ENCODE assay signal across 8 cellular contexts in the genomic region with DNA sequence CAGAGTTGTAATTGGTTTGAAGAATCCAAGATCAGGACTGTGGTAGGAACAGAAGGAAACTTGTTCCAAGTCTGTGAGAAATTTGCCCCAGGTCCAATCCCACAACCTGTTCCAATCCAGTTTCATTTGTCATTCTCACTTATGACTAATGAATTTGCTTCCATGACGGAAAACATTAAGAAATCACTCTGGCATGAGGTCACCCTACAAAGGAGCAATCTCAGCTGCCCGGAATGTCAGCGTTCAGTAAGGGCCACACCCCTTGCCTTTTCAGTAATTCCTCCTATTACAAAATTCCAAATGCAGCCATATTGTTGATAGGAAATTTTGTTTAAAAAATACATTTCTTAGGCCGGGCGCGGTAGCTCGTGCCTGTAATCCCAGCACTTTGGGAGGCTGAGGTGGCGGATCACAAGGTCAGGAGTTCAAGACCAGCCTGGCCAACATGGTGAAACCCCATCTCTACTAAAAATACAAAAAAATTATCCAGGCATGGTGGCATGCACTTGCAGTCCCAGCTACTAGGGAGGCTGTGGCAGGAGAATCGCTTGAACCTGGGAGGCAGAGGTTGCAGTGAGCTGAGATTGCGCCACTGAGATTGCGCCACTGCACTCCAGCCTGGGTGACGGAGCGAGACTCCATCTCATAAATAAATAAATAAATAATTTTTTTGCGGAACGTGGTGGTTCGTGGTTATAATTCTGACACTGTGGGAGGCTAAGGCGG. TPM values are rescaled to one million over a fixed set of nuclear protein-coding genes. Genes with fewer than 3 reads are reported as not detected.
DNase-seq lines count a peak whose midpoint lies in the region; TF ChIP-seq lines count a peak whose summit lies in the region.
"Not testable (repeated sequence)": the region's sequence is repeated elsewhere in the genome, so short reads cannot be mapped to it uniquely, and the experiment has no call there.

No MANE protein-coding gene starts in this region.

- H3K9me3 ChIP-seq in adrenal gland (replicated peaks in 1 of 3); right atrium auricular region; smooth muscle cell (replicated peaks; ENCODE audit: low read depth): not testable (repeated sequence)

- not testable (repeated sequence) for H3K27me3 ChIP-seq in adrenal gland; right atrium auricular region; smooth muscle cell (ENCODE audit: low read depth)

- H3K36me3 ChIP-seq in adrenal gland (replicated peaks in 1 of 2); right atrium auricular region; smooth muscle cell (ENCODE audit: low read depth): not testable (repeated sequence)

- 67 to 84% (median 79%) methylated on average over 17 of the region's 17 CpGs for WGBS in adrenal gland, 4 donors
- 83% methylated on average over 17 of the region's 17 CpGs for WGBS in smooth muscle cell (ENCODE audit: low lambda C conversion rate)

- H3K27ac ChIP-seq in adrenal gland (peak overlapping the region in 2 of 5 donors; percentile 26 to 67), epithelial cell of prostate (peak overlapping the region; percentile 92), smooth muscle cell (ENCODE audit: low read depth) (peak overlapping the region; percentile 89)
- H3K27ac ChIP-seq in right atrium auricular region: not testable (repeated sequence)

- not testable (repeated sequence) for TF ChIP-seq POLR2A in adrenal gland (IDR thresholded peaks at IDR 0.05)

- H4K20me1 ChIP-seq in smooth muscle cell (ENCODE audit: low read depth): not testable (repeated sequence)

- not testable (repeated sequence) for H3K79me2 ChIP-seq in smooth muscle cell (ENCODE audit: low read depth)

- DNase-seq in AG08395 (ENCODE audit: low spot score): peak; percentile 93
- DNase-seq in HCEC 1CT: peak; percentile 99
- DNase-seq in NOMO-1 (lab: John Stamatoyannopoulos, UW; ENCODE audit: unreplicated experiment in 2 of 2): peak; percentile 2 to 6
- peak in 6 of 7 donors; percentile 57 to 80 (median 66) for DNase-seq in adrenal gland
- DNase-seq in epithelial cell of prostate (ENCODE audit: low read depth, low spot score): peak; percentile 98
- peak; percentile 80 for DNase-seq in right atrium auricular region (ENCODE audit: low spot score)
- DNase-seq in myocyte (ENCODE audit: low read depth): peak; percentile 88
- DNase-seq in smooth muscle cell (lab: John Stamatoyannopoulos, UW; ENCODE audit: unreplicated experiment): not testable (repeated sequence)

- H3K4me2 ChIP-seq in smooth muscle cell: not testable (repeated sequence)

- intact Hi-C loops in adrenal gland (cut with DNase I): loop anchor here in 1 of 2 donors (10.0 kb wide), 1 partner anchor 60 kb away; no protein-coding TSS in a partner anchor

- not testable (repeated sequence) for H3K4me1 ChIP-seq in adrenal gland (replicated peaks in 1 of 2); right atrium auricular region; smooth muscle cell (ENCODE audit: low read depth)

- H3F3A ChIP-seq in smooth muscle cell (ENCODE audit: low read depth): not testable (repeated sequence)

- not testable (repeated sequence) for H3K4me3 ChIP-seq in adrenal gland, right atrium auricular region, smooth muscle cell

- H3K9ac ChIP-seq in smooth muscle cell (ENCODE audit: low read depth): peak overlapping the region; percentile 75

- TF ChIP-seq CTCF in adrenal gland (IDR thresholded peaks at IDR 0.05); right atrium auricular region (IDR thresholded peaks at IDR 0.05); smooth muscle cell (IDR thresholded peaks at IDR 0.05; ENCODE audit: borderline replicate concordance, insufficient read depth, poor library complexity, severe bottlenecking): not testable (repeated sequence)

- H2AFZ ChIP-seq in smooth muscle cell (ENCODE audit: low read depth): not testable (repeated sequence)

RNA-seq across cellular contexts. Expression of a gene that starts 36.3 kb away (rescaled TPM):
- total RNA-seq in adrenal gland (10 to 100 TPM; 10.7 to 30.5 (median 17.5) TPM), right atrium auricular region (1 to 10 TPM; 7.5 to 9.6 TPM), myocyte (17.1 and 20.3 TPM in 2 replicates), smooth muscle cell (19.5 and 20.6 TPM in 2 replicates)
- polyA plus RNA-seq in adrenal gland (10 to 100 TPM; 17.5 to 55.3 (median 39.8) TPM), smooth muscle cell (8.8 and 13.9 TPM in 2 replicates)
- polyA plus RNA-seq in myocyte (2012): 10.3 TPM

RNA-seq across cellular contexts. Expression of a gene that starts 42.0 kb away (rescaled TPM):
- total RNA-seq in adrenal gland (100 to 1,000 TPM in 3 of 8 donors, 10 to 100 TPM in 5; 50.8 to 134 (median 95.8) TPM), right atrium auricular region (100 to 1,000 TPM in 1 of 2 donors, 10 to 100 TPM in 1; 91.5 to 153 TPM), myocyte (51.2 and 52.2 TPM in 2 replicates), smooth muscle cell (40.4 and 42.2 TPM in 2 replicates)
- polyA plus RNA-seq in adrenal gland (100 to 1,000 TPM in 1 of 3 donors, 10 to 100 TPM in 2; 22.8 to 112 (median 41.0) TPM), smooth muscle cell (15.3 and 24.0 TPM in 2 replicates)
- polyA plus RNA-seq in myocyte (2012): 36.1 TPM
